13 cellular contexts compared by ENCODE assay signal in the genomic region with DNA sequence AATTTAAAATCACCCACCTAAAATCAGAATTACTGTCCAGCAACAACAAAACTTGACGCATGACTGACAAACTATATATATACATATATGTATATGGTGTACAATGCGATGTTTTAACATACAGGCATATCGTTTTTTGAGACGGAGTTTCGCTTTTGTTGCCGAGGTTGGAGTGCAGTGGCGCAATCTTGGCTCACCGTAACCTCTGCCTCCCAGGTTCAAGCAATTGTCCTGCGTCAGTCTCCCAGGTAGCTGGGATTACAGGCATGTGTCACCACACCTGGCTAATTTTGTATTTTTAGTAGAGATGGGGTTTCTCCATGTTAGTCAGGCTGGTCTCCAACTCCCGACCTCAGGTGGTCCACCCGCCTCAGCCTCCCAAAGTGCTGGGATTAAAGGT. TPM values are rescaled to one million over a fixed set of nuclear protein-coding genes. Genes with fewer than 3 reads are reported as not detected.
"Had no signal": no experiment of that assay in that cellular context is flagged by ENCODE, and none has a peak within 500 bp of the region (broad histone marks: within the 10 kb centered on the region; RNA-seq: fewer than 3 reads in every experiment).

No MANE protein-coding gene starts in this region.

RNA-seq across cellular contexts. Expression of a gene that starts 16.1 kb away (rescaled TPM):
- total RNA-seq: stomach, subcutaneous adipose tissue, suprapubic skin, temporal lobe, thoracic aorta, tibial nerve, upper lobe of left lung, upper lobe of right lung, ureter, urinary bladder, uterus, vagina had no signal
- polyA plus RNA-seq: stomach, thymus, urinary bladder had no signal
